ENCODE assay signal across 23 cellular contexts in genomic region chrX:129646721-129647587, GRCh38. TPM values are rescaled to one million over a fixed set of nuclear protein-coding genes. Genes with fewer than 3 reads are reported as not detected.
"Had no signal": no experiment of that assay in that cellular context is flagged by ENCODE, and none has a peak within 500 bp of the region (broad histone marks: within the 10 kb centered on the region; RNA-seq: fewer than 3 reads in every experiment).

No MANE protein-coding gene starts in this region.

- H3K9me3 Mint-ChIP-seq: activated naive CD4-positive, alpha-beta T cell treated with anti-CD3 and anti-CD28 coated beads, Interleukin-2, amount 10 ng/mL, durations not matched to agents 7 days and 5 days; activated naive CD8-positive, alpha-beta T cell treated with anti-CD3 and anti-CD28 coated beads, Interleukin-2, amount 10 ng/mL, durations not matched to agents 7 days and 5 days; naive thymus-derived CD4-positive, alpha-beta T cell; T-cell had no signal

- H3K4me3 ChIP-seq: testis, transverse colon, uterus had no signal

- H3K4me1 Mint-ChIP-seq: activated CD4-positive, alpha-beta T cell treated with anti-CD3 and anti-CD28 coated beads for 36 hours; activated naive CD4-positive, alpha-beta T cell treated with anti-CD3 and anti-CD28 coated beads, Interleukin-2, amount 10 ng/mL, durations not matched to agents 7 days and 5 days; activated naive CD8-positive, alpha-beta T cell treated with anti-CD3 and anti-CD28 coated beads, Interleukin-2, amount 10 ng/mL, durations not matched to agents 7 days and 5 days; naive thymus-derived CD4-positive, alpha-beta T cell; T-cell had no signal

- H3K4me3 Mint-ChIP-seq: activated CD4-positive, alpha-beta T cell treated with anti-CD3 and anti-CD28 coated beads for 36 hours; activated naive CD4-positive, alpha-beta T cell treated with anti-CD3 and anti-CD28 coated beads, Interleukin-2, amount 10 ng/mL, durations not matched to agents 7 days and 5 days; activated naive CD8-positive, alpha-beta T cell treated with anti-CD3 and anti-CD28 coated beads, Interleukin-2, amount 10 ng/mL, durations not matched to agents 7 days and 5 days; naive thymus-derived CD4-positive, alpha-beta T cell; T-cell had no signal

- H3K9ac ChIP-seq: parathyroid adenoma had no signal

- H3K36me3 ChIP-seq: transverse colon, uterus had no signal

- H3K4me1 ChIP-seq: testis, transverse colon, uterus had no signal

- H3K36me3 Mint-ChIP-seq: activated naive CD4-positive, alpha-beta T cell treated with anti-CD3 and anti-CD28 coated beads, Interleukin-2, amount 10 ng/mL, durations not matched to agents 7 days and 5 days; activated naive CD8-positive, alpha-beta T cell treated with anti-CD3 and anti-CD28 coated beads, Interleukin-2, amount 10 ng/mL, durations not matched to agents 7 days and 5 days; naive thymus-derived CD4-positive, alpha-beta T cell; T-cell had no signal

- H3K27ac ChIP-seq: parathyroid adenoma, testis, transverse colon, uterus had no signal

- DNase-seq: activated CD4-positive, alpha-beta T cell treated with anti-CD3 and anti-CD28 coated beads for 36 hours; activated CD4-positive, CD25-positive, alpha-beta regulatory T cell; activated gamma-delta T cell; activated naive CD4-positive, alpha-beta T cell treated with anti-CD3 and anti-CD28 coated beads, Interleukin-2, amount 10 ng/mL, durations not matched to agents 7 days and 5 days; activated naive CD8-positive, alpha-beta T cell treated with anti-CD3 and anti-CD28 coated beads, Interleukin-2, amount 10 ng/mL, durations not matched to agents 7 days and 5 days; activated T-cell treated with anti-CD3 and anti-CD28 coated beads, Interleukin-2, amount 50 U/mL, for 1 hour; amniotic stem cell; foreskin fibroblast; hippocampal formation; kidney; left colon; mammary epithelial cell; midbrain; naive thymus-derived CD4-positive, alpha-beta T cell; right cardiac atrium; stimulated activated CD4-positive, alpha-beta T cell treated with anti-CD3 and anti-CD28 coated beads, Interleukin-2, amount 100 ng/mL, for 48 hours; stimulated activated naive CD4-positive, alpha-beta T cell treated with Interleukin-2 at 50 U/mL for 16 hours; T-cell; testis; transverse colon; uterus had no signal

- H2AFZ ChIP-seq: parathyroid adenoma had no signal

- H3K27ac Mint-ChIP-seq: activated CD4-positive, alpha-beta T cell treated with anti-CD3 and anti-CD28 coated beads for 36 hours; activated naive CD4-positive, alpha-beta T cell treated with anti-CD3 and anti-CD28 coated beads, Interleukin-2, amount 10 ng/mL, durations not matched to agents 7 days and 5 days; activated naive CD8-positive, alpha-beta T cell treated with anti-CD3 and anti-CD28 coated beads, Interleukin-2, amount 10 ng/mL, durations not matched to agents 7 days and 5 days; naive thymus-derived CD4-positive, alpha-beta T cell; T-cell had no signal

- H3K9me3 ChIP-seq: testis, transverse colon, uterus had no signal

- H3K27me3 ChIP-seq: testis, transverse colon, uterus had no signal

- H3K79me2 ChIP-seq: parathyroid adenoma had no signal

- ATAC-seq: activated CD4-positive, alpha-beta T cell treated with anti-CD3 and anti-CD28 coated beads for 36 hours; esophagus mucosa; left colon; naive thymus-derived CD4-positive, alpha-beta T cell; right cardiac atrium; T-cell had no signal

RNA-seq across cellular contexts. Expression of gene APLN, which starts 7.8 kb away (rescaled TPM):
- total RNA-seq: transverse colon had no signal
- polyA plus RNA-seq: naive thymus-derived CD4-positive, alpha-beta T cell had no signal
